ENCODE assay signal across 9 cellular contexts in the genomic region with DNA sequence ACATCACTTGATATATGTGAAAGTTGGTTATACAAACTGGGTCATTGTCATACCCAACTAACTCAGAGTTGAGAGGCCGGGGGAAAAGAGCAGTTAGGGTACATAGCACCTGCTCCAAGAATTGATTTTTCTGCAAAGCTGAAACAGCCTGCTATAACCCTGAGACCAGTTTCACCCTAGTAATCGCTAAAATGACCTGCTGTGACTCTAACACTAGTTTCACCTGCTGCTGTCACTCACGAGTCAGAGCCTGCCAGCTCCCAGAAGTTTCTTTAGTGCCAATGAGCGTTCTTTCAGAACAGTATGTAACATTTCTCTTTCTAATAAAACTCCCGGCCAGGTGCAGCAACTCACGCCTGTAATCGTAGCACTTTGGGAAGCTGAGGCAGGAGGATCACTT. TPM values are rescaled to one million over a fixed set of nuclear protein-coding genes. Genes with fewer than 3 reads are reported as not detected.
A peak's percentile ranks its signal among the peaks of the same experiment; 100 is the strongest.
DNase-seq lines count a peak whose midpoint lies in the region; ATAC-seq, FAIRE-seq and TF ChIP-seq lines count a peak whose summit lies in the region.
"Had no signal": no experiment of that assay in that cellular context is flagged by ENCODE, and none has a peak within 500 bp of the region (broad histone marks: within the 10 kb centered on the region; RNA-seq: fewer than 3 reads in every experiment).

No MANE protein-coding gene starts in this region.

- ATAC-seq in GM19372 (IDR thresholded peaks at IDR 0.05; ENCODE audit: low read depth, unreplicated experiment) (peak; percentile 44), HG03159 (IDR thresholded peaks at IDR 0.05; ENCODE audit: unreplicated experiment) (peak; percentile 50)
- no peak for ATAC-seq in central memory CD8-positive, alpha-beta T cell (replicated peaks; ENCODE audit: extremely low read depth, poor library complexity, severe bottlenecking)

- no peak for FAIRE-seq in frontal cortex (lab: Jason Lieb, UNC)

- H3K4me3 ChIP-seq in GM12865 (ENCODE audit: low read depth, low read length) = peak overlapping the region; percentile 7; the same call in 1 of the 2 replicates

- TF ChIP-seq CTCF in GM12865 (IDR thresholded peaks at IDR 0.05; ENCODE audit: insufficient read depth, low read depth, low read length, missing control alignments) = no peak

- peaks cover 18% of the 10 kb centered on the region for H3K36me3 Mint-ChIP-seq in central memory CD8-positive, alpha-beta T cell (ENCODE audit: insufficient read depth)

- H3K27me3 Mint-ChIP-seq in central memory CD8-positive, alpha-beta T cell = no peaks in the 10 kb centered on the region

- peak overlapping the region; percentile 71 for H3K4me3 Mint-ChIP-seq in central memory CD8-positive, alpha-beta T cell

- peak overlapping the region; percentile 91 for H3K27ac Mint-ChIP-seq in central memory CD8-positive, alpha-beta T cell (ENCODE audit: low read depth)

- DNase-seq in GM12865 (ENCODE audit: low read depth) = peak; percentile 88
- DNase-seq in central memory CD8-positive, alpha-beta T cell (ENCODE audit: low spot score in 2 of 2) = no peak
- DNase-seq in medulla oblongata (ENCODE audit: extremely low spot score) = no peak
- DNase-seq in frontal cortex (ENCODE audit: low spot score in 2 of 2) = no peak
- no peak for DNase-seq in HuH-7.5 (ENCODE audit: low spot score)
- no peak for DNase-seq in amygdala (lab: John Stamatoyannopoulos, UW)
- DNase-seq: GF-D8 had no signal

- peaks cover 5% of the 10 kb centered on the region for H3K9me3 Mint-ChIP-seq in central memory CD8-positive, alpha-beta T cell

- peaks cover 35% of the 10 kb centered on the region for H3K4me1 Mint-ChIP-seq in central memory CD8-positive, alpha-beta T cell

RNA-seq across cellular contexts. Expression of gene SRSF7, which starts 28.0 kb away (rescaled TPM):
- total RNA-seq in frontal cortex = 120 TPM

RNA-seq across cellular contexts. Expression of gene GEMIN6, which starts 54.8 kb away (rescaled TPM):
- 14.7 TPM for total RNA-seq in frontal cortex

RNA-seq across cellular contexts. Expression of gene GALM, which starts 57.3 kb away (rescaled TPM):
- 2.9 TPM for total RNA-seq in frontal cortex
